In the genomic region with DNA sequence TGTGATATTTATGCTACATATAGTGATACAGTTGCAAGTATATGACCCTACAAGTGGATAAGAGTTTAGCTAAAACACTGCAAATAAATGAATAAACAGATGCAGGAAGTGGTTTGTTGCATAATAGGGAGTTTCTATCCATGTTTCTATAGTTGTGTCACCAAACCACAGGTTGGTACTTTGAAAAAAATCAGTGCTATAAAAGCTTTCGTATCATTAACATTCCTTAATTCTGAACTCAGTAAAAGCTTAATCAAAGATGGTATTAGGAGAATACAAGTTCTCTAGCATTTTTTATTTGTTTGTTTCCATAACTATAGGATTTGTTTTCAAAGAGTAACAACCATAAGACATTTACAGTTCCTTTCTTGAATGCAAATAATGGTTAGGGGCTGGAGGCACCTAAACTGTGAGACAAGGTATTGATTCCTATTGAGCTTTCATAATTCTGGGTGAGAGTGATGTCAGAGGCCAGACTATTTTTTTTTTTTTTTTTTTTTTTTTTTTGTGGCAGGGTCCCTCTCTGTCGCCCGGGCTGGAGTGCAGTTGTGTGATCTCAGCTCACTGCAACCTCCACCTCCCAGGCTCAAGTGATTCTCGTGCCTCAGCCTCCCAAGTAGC, we compare ENCODE assay signal across 10 cellular contexts. TPM values are rescaled to one million over a fixed set of nuclear protein-coding genes. Genes with fewer than 3 reads are reported as not detected.
DNase-seq lines count a peak whose midpoint lies in the region; ATAC-seq and TF ChIP-seq lines count a peak whose summit lies in the region.
"Had no signal": no experiment of that assay in that cellular context is flagged by ENCODE, and none has a peak within 500 bp of the region (broad histone marks: within the 10 kb centered on the region; RNA-seq: fewer than 3 reads in every experiment).

No MANE protein-coding gene starts in this region.

- peaks cover 0 to 47% (median 19%) of the 10 kb centered on the region in 6 donors for H3K4me1 ChIP-seq in spleen

- intact Hi-C loops in activated B cell treated with CpG ODN at 0.5 μM for 24 hours (cut with micrococcal nuclease), result no loop called here
- intact Hi-C loops in spleen (cut with DNase I; ENCODE audit: low total_unique reads), result no loop called here

- CTCF ChIA-PET in activated B cell treated with CpG ODN at 0.5 μM for 24 hours (lab: Charles Lee), result no interaction called here

- peak overlapping the region in 6 of 8 donors; percentile 28 to 81 (median 60) for H3K27ac ChIP-seq in spleen
- H3K27ac ChIP-seq: thoracic aorta had no signal

- POLR2A ChIA-PET in activated B cell treated with CpG ODN at 0.5 μM for 24 hours (lab: Charles Lee), result interaction anchor here (0.6 to 2.2 kb wide), 11 partner anchors 9 to 581 kb away, joined by 3 to 15 read pairs (median 5); partner anchors contain the start of genes CLDND1 and GPR15

- no peak overlapping the region for H3K4me3 Mint-ChIP-seq in activated B cell treated with CpG ODN at 0.5 μM for 24 hours

- no peaks in the 10 kb centered on the region for H3K36me3 ChIP-seq in spleen
- H3K36me3 ChIP-seq: thoracic aorta had no signal

- H3K36me3 Mint-ChIP-seq in activated B cell treated with CpG ODN at 0.5 μM for 24 hours (ENCODE audit: low read depth), result no peaks in the 10 kb centered on the region

- DNase-seq in AML-193 (lab: John Stamatoyannopoulos, UW), result peak; percentile 53 to 60
- no peak for DNase-seq in activated B cell treated with CpG ODN at 0.5 μM for 24 hours
- no peak for DNase-seq in spleen
- DNase-seq in DMS53 (lab: John Stamatoyannopoulos, UW), result no peak
- DNase-seq in NCI-H2171 treated with DMSO at 0.1 percent for 48 hours (lab: John Stamatoyannopoulos, UW), result no peak
- no peak for DNase-seq in retina

- peaks cover 42% of the 10 kb centered on the region for H3K4me1 Mint-ChIP-seq in activated B cell treated with CpG ODN at 0.5 μM for 24 hours

- 48 to 68% (median 60%) methylated on average over 4 of the region's 4 CpGs for WGBS in spleen, 5 donors

- ATAC-seq in GM19351 (IDR thresholded peaks at IDR 0.05; ENCODE audit: unreplicated experiment), result peak; percentile 50
- peak; percentile 55 for ATAC-seq in HG03196 (IDR thresholded peaks at IDR 0.05; ENCODE audit: unreplicated experiment)
- ATAC-seq in activated B cell treated with CpG ODN at 0.5 μM for 24 hours (ENCODE audit: low read depth), result peak; percentile 60

- TF ChIP-seq POLR2A in spleen (IDR thresholded peaks at IDR 0.05), result no peak

- H3K4me3 ChIP-seq in spleen, result no peak overlapping the region
- H3K4me3 ChIP-seq: thoracic aorta had no signal

- peaks cover 3% of the 10 kb centered on the region for H3K9me3 Mint-ChIP-seq in activated B cell treated with CpG ODN at 0.5 μM for 24 hours

- no peaks in the 10 kb centered on the region for H3K9me3 ChIP-seq in spleen
- H3K9me3 ChIP-seq: thoracic aorta had no signal

- no peaks in the 10 kb centered on the region for H3K27me3 ChIP-seq in spleen (replicated peaks in 1 of 7)

- TF ChIP-seq CTCF in activated B cell treated with CpG ODN at 0.5 μM for 24 hours (IDR thresholded peaks at IDR 0.05), result no peak
- TF ChIP-seq CTCF in spleen (IDR thresholded peaks at IDR 0.05 in 8 of 11, conservative IDR thresholded peaks at IDR 0.05 in 3 of 11), result no peak

- H3K27me3 Mint-ChIP-seq in activated B cell treated with CpG ODN at 0.5 μM for 24 hours, result no peaks in the 10 kb centered on the region

- peak overlapping the region; percentile 54 for H3K27ac Mint-ChIP-seq in activated B cell treated with CpG ODN at 0.5 μM for 24 hours

RNA-seq across cellular contexts. Expression of gene CPOX, which starts 29.6 kb away (rescaled TPM):
- total RNA-seq in activated B cell treated with CpG ODN at 0.5 μM for 24 hours, result 17.3 and 17.5 TPM in 2 replicates
- 10 to 100 TPM; 14.5 to 26.0 (median 18.8) TPM for total RNA-seq in spleen
- polyA plus RNA-seq in spleen, result 10 to 100 TPM in 2 of 3 donors, 1 to 10 TPM in 1; 9.8 to 14.8 (median 14.0) TPM

RNA-seq across cellular contexts. Expression of gene GPR15, which starts 32.0 kb away (rescaled TPM):
- total RNA-seq in activated B cell treated with CpG ODN at 0.5 μM for 24 hours (3.7 and 4.5 TPM in 2 replicates), spleen (10 to 100 TPM in 1 of 7 donors, 1 to 10 TPM in 5, not detected in 1; 1.8 to 11.9 (median 5.6) TPM)
- polyA plus RNA-seq in spleen, result under 1 TPM; 0.30 to 0.86 (median 0.49) TPM
- total RNA-seq: H1, thoracic aorta had no signal
- polyA plus RNA-seq: H1 had no signal

RNA-seq across cellular contexts. Expression of gene CLDND1, which starts 41.1 kb away (rescaled TPM):
- total RNA-seq in activated B cell treated with CpG ODN at 0.5 μM for 24 hours (133 and 140 TPM in 2 replicates), spleen (100 to 1,000 TPM in 5 of 7 donors, 10 to 100 TPM in 2; 84.0 to 174 (median 114) TPM)
- 10 to 100 TPM; 26.1 to 30.7 (median 28.2) TPM for polyA plus RNA-seq in spleen

Comparison
In these comparisons a context has a peak if more than half of its experiments do, and no peak if none do; other contexts are left out.
1. DNase-seq: peak in AML-193 (2 of 2); none in activated B cell treated with CpG ODN at 0.5 μM for 24 hours (single experiment), spleen (single experiment), DMS53 (single experiment), NCI-H2171 treated with DMSO at 0.1 percent for 48 hours (single experiment) and retina (single experiment).
2. Peak in every context shown above with its lines, with median percentiles within 50 percentile points of each other: ATAC-seq.